In the genomic region with DNA sequence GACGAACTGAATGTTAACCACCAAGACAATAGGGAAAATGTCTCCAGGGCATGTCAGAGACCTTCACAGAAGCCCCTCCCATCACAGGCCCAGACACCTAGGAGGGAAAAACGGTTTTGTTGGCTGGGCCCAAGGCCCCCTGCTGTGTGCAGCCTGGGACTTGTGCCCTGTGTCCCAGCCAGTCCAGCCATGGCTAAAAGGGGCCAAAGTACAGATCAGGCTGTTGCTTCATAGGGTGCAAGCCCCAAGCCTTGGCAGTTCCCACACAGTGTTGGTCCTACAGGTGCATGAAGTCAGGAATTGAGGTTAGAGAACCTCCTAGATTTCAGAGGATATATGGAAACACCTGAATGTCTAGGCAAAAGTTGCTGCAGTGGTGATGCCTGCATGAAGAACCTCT, we compare ENCODE assay signal across 36 cellular contexts.
"Had no signal": no experiment of that assay in that cellular context is flagged by ENCODE, and none has a peak within 500 bp of the region (broad histone marks: within the 10 kb centered on the region; RNA-seq: fewer than 3 reads in every experiment).

No MANE protein-coding gene starts in this region.

- H3K4me3 ChIP-seq: MG63 had no signal

- H3K36me3 ChIP-seq: MG63 had no signal

- H3K27me3 ChIP-seq: MG63 had no signal

- DNase-seq: Karpas-422, Kasumi-1, MG63, MM.1S, MV-4-11, NCI-H1048, NCI-H1092, NCI-H1092 treated with DMSO at 0.1 percent for 48 hours, NCI-H1105, NCI-H1105 treated with DMSO at 0.1 percent for 48 hours, NCI-H1417, NCI-H1417 treated with DMSO at 0.1 percent for 48 hours, NCI-H1436, NCI-H1436 treated with DMSO at 0.1 percent for 48 hours, NCI-H146, NCI-H1694, NCI-H1694 treated with DMSO at 0.1 percent for 48 hours, NCI-H187, NCI-H187 treated with DMSO at 0.1 percent for 48 hours, NCI-H1930, NCI-H2029, NCI-H2029 treated with DMSO at 0.1 percent for 48 hours, NCI-H2081, NCI-H2081 treated with DMSO at 0.1 percent for 48 hours, NCI-H2107, NCI-H2171, NCI-H2171 treated with DMSO at 0.1 percent for 48 hours, NCI-H2227 treated with DMSO at 0.1 percent for 48 hours, NCI-H226, NCI-H345, NCI-H446, NCI-H446 treated with DMSO at 0.1 percent for 48 hours, NCI-H510A, NCI-H510A treated with DMSO at 0.1 percent for 48 hours, NCI-H524, NCI-H524 treated with DMSO at 0.1 percent for 48 hours had no signal
